In the genomic region with DNA sequence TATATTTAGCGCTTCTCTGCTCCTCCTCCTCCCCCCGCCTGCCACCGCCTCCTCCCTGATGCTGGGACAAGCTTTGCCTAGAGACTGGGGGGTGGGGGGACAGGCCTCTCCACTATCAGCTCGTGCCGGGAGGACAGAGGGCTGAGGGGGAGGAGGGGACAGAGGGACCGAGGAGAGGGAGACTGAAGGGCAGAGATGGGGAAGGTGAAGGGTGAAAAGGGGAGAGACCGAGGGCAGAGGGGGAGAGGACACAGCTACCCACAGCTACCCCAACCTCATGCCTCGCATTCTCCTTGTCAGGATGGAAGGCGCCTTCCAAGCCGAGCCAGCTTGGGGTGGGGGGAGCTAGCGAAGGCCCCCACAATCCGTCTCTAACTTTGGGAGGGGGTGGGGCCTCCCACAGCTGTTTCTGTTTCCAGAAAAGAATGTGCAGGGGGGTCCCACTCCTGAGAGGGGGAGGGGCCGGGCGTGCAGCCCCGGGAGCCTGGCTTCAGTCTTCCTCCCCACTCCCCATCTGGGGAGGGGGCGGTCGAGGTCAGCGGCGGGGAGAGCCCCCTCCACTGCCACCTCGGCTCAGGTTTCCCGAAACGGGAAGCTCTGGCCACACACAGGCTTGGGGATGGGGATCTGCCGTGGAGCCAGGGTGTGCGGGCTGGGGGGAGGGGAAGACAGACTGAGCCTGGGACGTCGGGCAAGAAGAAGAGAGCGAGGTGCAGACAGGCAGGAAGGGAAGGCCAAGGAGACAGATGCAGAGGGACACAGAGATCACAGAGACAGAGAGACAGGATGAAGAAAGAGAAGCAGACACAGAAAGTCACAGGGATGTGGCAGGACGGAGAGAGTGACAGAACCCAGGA, we compare ENCODE assay signal across 9 cellular contexts. TPM values are rescaled to one million over a fixed set of nuclear protein-coding genes. Genes with fewer than 3 reads are reported as not detected.
A peak's percentile ranks its signal among the peaks of the same experiment; 100 is the strongest.
DNase-seq lines count a peak whose midpoint lies in the region; ATAC-seq and TF ChIP-seq lines count a peak whose summit lies in the region.
"Had no signal": no experiment of that assay in that cellular context is flagged by ENCODE, and none has a peak within 500 bp of the region (broad histone marks: within the 10 kb centered on the region; RNA-seq: fewer than 3 reads in every experiment).

No MANE protein-coding gene starts in this region.

- H3K9ac ChIP-seq in DND-41 (ENCODE audit: low read depth, low read length): no peak overlapping the region

- H3K27me3 Mint-ChIP-seq in naive thymus-derived CD8-positive, alpha-beta T cell: peaks cover 11 to 42% (median 20%) of the 10 kb centered on the region in 5 donors

- TF ChIP-seq CTCF in DND-41 (IDR thresholded peaks at IDR 0.05; ENCODE audit: borderline replicate concordance, extremely low read depth, low read length, poor library complexity, severe bottlenecking) (no peak), coronary artery (IDR thresholded peaks at IDR 0.05) (no peak)

- peaks cover 15% of the 10 kb centered on the region; the same call in 1 of the 2 replicates for H4K20me1 ChIP-seq in DND-41 (ENCODE audit: insufficient read depth, low read length)

- peak overlapping the region in 6 of 10 donors; percentile 13 to 58 (median 30) for H3K27ac Mint-ChIP-seq in naive thymus-derived CD8-positive, alpha-beta T cell

- H3K4me1 ChIP-seq in DND-41 (ENCODE audit: insufficient read depth, low read length): peaks cover 30% of the 10 kb centered on the region

- peaks cover 22% of the 10 kb centered on the region for H3K27me3 ChIP-seq in DND-41 (ENCODE audit: insufficient read depth, low read length, poor library complexity)

- no peaks in the 10 kb centered on the region for H3K9me3 Mint-ChIP-seq in naive thymus-derived CD8-positive, alpha-beta T cell

- H3K27ac ChIP-seq in DND-41 (ENCODE audit: low read length) (no peak overlapping the region), coronary artery (peak overlapping the region; percentile 82 to 98)

- H3K4me1 Mint-ChIP-seq in naive thymus-derived CD8-positive, alpha-beta T cell: peaks cover 18 to 31% (median 23%) of the 10 kb centered on the region in 4 donors

- no peak overlapping the region for H2AFZ ChIP-seq in DND-41 (ENCODE audit: low read depth, low read length)

- no peaks in the 10 kb centered on the region for H3K79me2 ChIP-seq in DND-41 (ENCODE audit: insufficient read depth, low read length)

- ATAC-seq in DND-41 (ENCODE audit: insufficient read depth, low read depth): no peak
- no peak for ATAC-seq in naive thymus-derived CD8-positive, alpha-beta T cell

- peak overlapping the region; percentile 98 for H3K4me2 ChIP-seq in DND-41 (ENCODE audit: insufficient read depth, low read length)

- H3K9me3 ChIP-seq in DND-41 (ENCODE audit: insufficient read depth, low read length, severe bottlenecking): no peaks in the 10 kb centered on the region

- H3K4me3 ChIP-seq in DND-41 (ENCODE audit: low read depth in 1 of 2, low read length in 2 of 2) (no peak overlapping the region), coronary artery (peak overlapping the region; percentile 95)

- H3K36me3 Mint-ChIP-seq in naive thymus-derived CD8-positive, alpha-beta T cell: peaks cover 0 to 3% (median 0%) of the 10 kb centered on the region in 3 donors

- H3K4me3 Mint-ChIP-seq in naive thymus-derived CD8-positive, alpha-beta T cell: peak overlapping the region; percentile 47 to 84 (median 78)

- DNase-seq in DND-41 (no peak), NCI-H82 (lab: John Stamatoyannopoulos, UW) (peak; percentile 66), coronary artery (ENCODE audit: low spot score) (peak; percentile 82), NCI-H2196 treated with DMSO at 0.1 percent for 48 hours (lab: John Stamatoyannopoulos, UW; ENCODE audit: unreplicated experiment) (no peak), NCI-H1694 (lab: John Stamatoyannopoulos, UW) (no peak), KG1 (lab: John Stamatoyannopoulos, UW) (no peak), activated gamma-delta T cell treated with Interleukin-2 at 50 U/mL for 16 hours (no peak)
- DNase-seq in naive thymus-derived CD8-positive, alpha-beta T cell: peak in 2 of 10 donors; percentile 19 to 20

- no peaks in the 10 kb centered on the region for H3K36me3 ChIP-seq in DND-41 (ENCODE audit: insufficient read depth, low read length)

- POLR2A ChIA-PET in naive thymus-derived CD8-positive, alpha-beta T cell (lab: Charles Lee): interaction anchor here (0.8 to 1.6 kb wide), 3 partner anchors 15 to 89 kb away, joined by 3 to 4 read pairs (median 3); no protein-coding TSS in a partner anchor

RNA-seq across cellular contexts. Expression of gene DACT3, which starts 1.6 kb away (rescaled TPM):
- under 1 TPM in 1 of 2 experiments, not detected in 1; 0.13 TPM for total RNA-seq in naive thymus-derived CD8-positive, alpha-beta T cell
- polyA plus RNA-seq in naive thymus-derived CD8-positive, alpha-beta T cell: under 1 TPM in 1 of 3 donors, not detected in 2; 0.13 TPM

RNA-seq across cellular contexts. Expression of gene GNG8, which starts 23.4 kb away (rescaled TPM):
- total RNA-seq in naive thymus-derived CD8-positive, alpha-beta T cell: not detected
- polyA plus RNA-seq in naive thymus-derived CD8-positive, alpha-beta T cell: not detected
- total RNA-seq: LHCN-M2 had no signal

RNA-seq across cellular contexts. Expression of gene PTGIR, which starts 34.5 kb away (rescaled TPM):
- under 1 TPM in 1 of 2 experiments, not detected in 1; 0.25 TPM for total RNA-seq in naive thymus-derived CD8-positive, alpha-beta T cell
- polyA plus RNA-seq in naive thymus-derived CD8-positive, alpha-beta T cell: 1 to 10 TPM in 1 of 3 donors, under 1 TPM in 2; 0.12 to 2.8 (median 0.55) TPM
- total RNA-seq: LHCN-M2 had no signal

RNA-seq across cellular contexts. Expression of gene PRKD2, which starts 57.5 kb away (rescaled TPM):
- total RNA-seq in naive thymus-derived CD8-positive, alpha-beta T cell: 100 to 1,000 TPM in 1 of 2 experiments, 10 to 100 TPM in 1; 92.6 to 102 TPM
- 10 to 100 TPM; 28.6 to 79.7 (median 37.1) TPM for polyA plus RNA-seq in naive thymus-derived CD8-positive, alpha-beta T cell

RNA-seq across cellular contexts. Expression of gene CALM3, which starts 58.2 kb away (rescaled TPM):
- total RNA-seq in naive thymus-derived CD8-positive, alpha-beta T cell: 100 to 1,000 TPM; 185 to 190 TPM
- polyA plus RNA-seq in naive thymus-derived CD8-positive, alpha-beta T cell: 100 to 1,000 TPM; 188 to 221 (median 214) TPM

Comparison
In these comparisons a context has a peak if more than half of its experiments do, and no peak if none do; other contexts are left out.
1. DNase-seq: peak in NCI-H82 (single experiment) and coronary artery (single experiment); none in DND-41 (single experiment), NCI-H2196 treated with DMSO at 0.1 percent for 48 hours (single experiment), NCI-H1694 (single experiment), KG1 (single experiment) and activated gamma-delta T cell treated with Interleukin-2 at 50 U/mL for 16 hours (single experiment).